1 cellular context compared by ENCODE assay signal in genomic region chr6:14121936-14122344, GRCh38.
TF ChIP-seq lines count a peak whose summit lies in the region.

No MANE protein-coding gene starts in this region.

TF ChIP-seq in GM12878, 131 proteins besides CTCF, POLR2A, EP300 and RAD21 (continued from another document):
- TF ChIP-seq, protein P1, sequence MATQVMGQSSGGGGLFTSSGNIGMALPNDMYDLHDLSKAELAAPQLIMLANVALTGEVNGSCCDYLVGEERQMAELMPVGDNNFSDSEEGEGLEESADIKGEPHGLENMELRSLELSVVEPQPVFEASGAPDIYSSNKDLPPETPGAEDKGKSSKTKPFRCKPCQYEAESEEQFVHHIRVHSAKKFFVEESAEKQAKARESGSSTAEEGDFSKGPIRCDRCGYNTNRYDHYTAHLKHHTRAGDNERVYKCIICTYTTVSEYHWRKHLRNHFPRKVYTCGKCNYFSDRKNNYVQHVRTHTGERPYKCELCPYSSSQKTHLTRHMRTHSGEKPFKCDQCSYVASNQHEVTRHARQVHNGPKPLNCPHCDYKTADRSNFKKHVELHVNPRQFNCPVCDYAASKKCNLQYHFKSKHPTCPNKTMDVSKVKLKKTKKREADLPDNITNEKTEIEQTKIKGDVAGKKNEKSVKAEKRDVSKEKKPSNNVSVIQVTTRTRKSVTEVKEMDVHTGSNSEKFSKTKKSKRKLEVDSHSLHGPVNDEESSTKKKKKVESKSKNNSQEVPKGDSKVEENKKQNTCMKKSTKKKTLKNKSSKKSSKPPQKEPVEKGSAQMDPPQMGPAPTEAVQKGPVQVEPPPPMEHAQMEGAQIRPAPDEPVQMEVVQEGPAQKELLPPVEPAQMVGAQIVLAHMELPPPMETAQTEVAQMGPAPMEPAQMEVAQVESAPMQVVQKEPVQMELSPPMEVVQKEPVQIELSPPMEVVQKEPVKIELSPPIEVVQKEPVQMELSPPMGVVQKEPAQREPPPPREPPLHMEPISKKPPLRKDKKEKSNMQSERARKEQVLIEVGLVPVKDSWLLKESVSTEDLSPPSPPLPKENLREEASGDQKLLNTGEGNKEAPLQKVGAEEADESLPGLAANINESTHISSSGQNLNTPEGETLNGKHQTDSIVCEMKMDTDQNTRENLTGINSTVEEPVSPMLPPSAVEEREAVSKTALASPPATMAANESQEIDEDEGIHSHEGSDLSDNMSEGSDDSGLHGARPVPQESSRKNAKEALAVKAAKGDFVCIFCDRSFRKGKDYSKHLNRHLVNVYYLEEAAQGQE (IDR thresholded peaks at IDR 0.05; ENCODE audit: low read depth, low read length) = no peak
- TF ChIP-seq SMAD1 (IDR thresholded peaks at IDR 0.05; ENCODE audit: low read depth, partially characterized antibody) (no peak), BRCA1 (IDR thresholded peaks at IDR 0.05; ENCODE audit: low read depth, low read length) (no peak), FOXM1 (IDR thresholded peaks at IDR 0.05; ENCODE audit: low read depth, low read length) (peak; percentile 93; the same call in 1 of the 2 replicates), PAX5 (IDR thresholded peaks at IDR 0.05; ENCODE audit: borderline replicate concordance, low read depth, low read length) (peak; percentile 53; the same call in 1 of the 2 replicates), BMI1 (IDR thresholded peaks at IDR 0.05; ENCODE audit: borderline replicate concordance) (peak; percentile 49; the same call in 1 of the 2 replicates), KDM1A (IDR thresholded peaks at IDR 0.05; ENCODE audit: borderline replicate concordance) (no peak), RFX5 (IDR thresholded peaks at IDR 0.05; ENCODE audit: low read depth, low read length) (no peak), SRF (IDR thresholded peaks at IDR 0.05; ENCODE audit: low read depth in 2 of 2, low read length in 2 of 2) (0 out of 4 replicates have a peak, but pooled peaks of 1 of the 2 experiments have one; percentile 52), DPF2 (IDR thresholded peaks at IDR 0.05) (peak; percentile 91), HDGF (IDR thresholded peaks at IDR 0.05) (no peak)
- TF ChIP-seq, protein P2, sequence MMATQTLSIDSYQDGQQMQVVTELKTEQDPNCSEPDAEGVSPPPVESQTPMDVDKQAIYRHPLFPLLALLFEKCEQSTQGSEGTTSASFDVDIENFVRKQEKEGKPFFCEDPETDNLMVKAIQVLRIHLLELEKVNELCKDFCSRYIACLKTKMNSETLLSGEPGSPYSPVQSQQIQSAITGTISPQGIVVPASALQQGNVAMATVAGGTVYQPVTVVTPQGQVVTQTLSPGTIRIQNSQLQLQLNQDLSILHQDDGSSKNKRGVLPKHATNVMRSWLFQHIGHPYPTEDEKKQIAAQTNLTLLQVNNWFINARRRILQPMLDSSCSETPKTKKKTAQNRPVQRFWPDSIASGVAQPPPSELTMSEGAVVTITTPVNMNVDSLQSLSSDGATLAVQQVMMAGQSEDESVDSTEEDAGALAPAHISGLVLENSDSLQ (IDR thresholded peaks at IDR 0.05) = peak; percentile 65; the same call in 1 of the 2 replicates
